Comparison of ENCODE assay signal across 8 cellular contexts in the genomic region with DNA sequence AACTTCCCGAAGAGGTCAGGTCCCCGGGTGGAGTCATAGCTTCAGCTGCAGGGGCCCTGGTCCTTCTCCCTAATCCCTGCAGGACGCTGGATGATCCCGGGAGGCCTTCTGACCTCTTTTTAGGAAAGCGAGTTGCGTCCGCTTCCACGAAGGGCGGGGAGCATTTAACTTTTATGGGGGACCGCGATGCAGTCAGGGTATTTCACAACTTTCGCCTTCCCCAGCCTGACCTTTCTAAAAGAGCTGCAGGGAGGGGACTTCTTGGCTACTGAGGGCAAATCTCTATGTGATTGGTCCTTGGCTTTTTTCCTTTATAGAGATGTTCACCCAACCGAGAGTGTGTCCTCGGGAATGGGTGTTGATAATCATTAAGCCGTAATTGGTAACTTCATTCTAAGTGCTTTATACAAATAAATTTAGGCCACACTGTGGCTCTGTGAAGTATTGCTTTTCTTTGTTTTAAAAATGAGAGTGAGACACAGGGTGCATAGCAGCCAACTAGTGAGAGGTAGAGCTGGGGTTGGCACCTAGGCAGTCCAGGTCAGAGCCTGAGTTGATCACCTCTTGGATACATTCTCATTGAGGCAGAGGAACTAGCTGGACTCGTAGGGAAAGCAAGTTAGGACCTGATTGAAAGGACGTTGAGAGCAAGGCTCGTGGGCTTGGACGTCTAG. TPM values are rescaled to one million over a fixed set of nuclear protein-coding genes. Genes with fewer than 3 reads are reported as not detected.
DNase-seq lines count a peak whose midpoint lies in the region; ATAC-seq and TF ChIP-seq lines count a peak whose summit lies in the region.

No MANE protein-coding gene starts in this region.

- ATAC-seq in HG03196 (IDR thresholded peaks at IDR 0.05; ENCODE audit: unreplicated experiment) (peak; percentile 22), GM21367 (IDR thresholded peaks at IDR 0.05; ENCODE audit: unreplicated experiment) (no peak)
- no peak for ATAC-seq in natural killer cell treated with Interleukin-12 subunit alpha and Interleukin-12 subunit beta and Interleukin-15 and Interleukin-18, amount 100 ng/mL, for 72 hours

- intact Hi-C loops in cardiac septum (cut with DNase I) (loop anchor here (5.0 to 10.0 kb wide), 4 partner anchors 49 to 201 kb away; partner anchors contain the start of genes ZNF223, ZNF224 and ZNF225), esophagus squamous epithelium (cut with DNase I) (no loop called here)

- H3K9me3 Mint-ChIP-seq in T-helper 1 cell treated with Interleukin-12 subunit alpha and Interleukin-12 subunit beta and Interleukin-4 antibody, amounts not matched to agents 30 μg/mL and 1 μg/mL, for 36 hours: peaks cover 47% of the 10 kb centered on the region
- peaks cover 14% of the 10 kb centered on the region for H3K9me3 Mint-ChIP-seq in natural killer cell treated with Interleukin-12 subunit alpha and Interleukin-12 subunit beta and Interleukin-15 and Interleukin-18, amount 100 ng/mL, for 72 hours

- peaks cover 13% of the 10 kb centered on the region for H3K4me1 Mint-ChIP-seq in T-helper 1 cell treated with Interleukin-12 subunit alpha and Interleukin-12 subunit beta and Interleukin-4 antibody, amounts not matched to agents 30 μg/mL and 1 μg/mL, for 36 hours (ENCODE audit: low read depth)
- H3K4me1 Mint-ChIP-seq in natural killer cell treated with Interleukin-12 subunit alpha and Interleukin-12 subunit beta and Interleukin-15 and Interleukin-18, amount 100 ng/mL, for 72 hours (ENCODE audit: low read depth in 2 of 2): peaks cover 37 to 39% of the 10 kb centered on the region in 2 donors

- H3K27ac Mint-ChIP-seq in T-helper 1 cell treated with Interleukin-12 subunit alpha and Interleukin-12 subunit beta and Interleukin-4 antibody, amounts not matched to agents 30 μg/mL and 1 μg/mL, for 36 hours: peak overlapping the region; percentile 97
- peak overlapping the region; percentile 88 to 98 for H3K27ac Mint-ChIP-seq in natural killer cell treated with Interleukin-12 subunit alpha and Interleukin-12 subunit beta and Interleukin-15 and Interleukin-18, amount 100 ng/mL, for 72 hours

- no peak for TF ChIP-seq CTCF in cardiac muscle cell (IDR thresholded peaks at IDR 0.05; ENCODE audit: low read depth, low read length)
- peak in 2 of 6 experiments; percentile 15 to 18 for TF ChIP-seq CTCF in esophagus squamous epithelium (IDR thresholded peaks at IDR 0.05)

- no peaks in the 10 kb centered on the region for H3K27me3 ChIP-seq in cardiac muscle cell
- H3K27me3 ChIP-seq in esophagus squamous epithelium: no peaks in the 10 kb centered on the region

- 11 to 17% methylated on average over 17 to 18 of the region's 19 CpGs for WGBS in esophagus squamous epithelium, 2 donors

- TF ChIP-seq POLR2A in esophagus squamous epithelium (IDR thresholded peaks at IDR 0.05): no peak

- peak; percentile 10 to 19 for DNase-seq in cardiac muscle cell (ENCODE audit: low read depth in 1 of 2, low spot score in 1 of 2)
- DNase-seq in cardiac septum (ENCODE audit: low spot score): no peak
- no peak for DNase-seq in esophagus squamous epithelium (lab: John Stamatoyannopoulos, UW)
- DNase-seq in natural killer cell treated with Interleukin-12 subunit alpha and Interleukin-12 subunit beta and Interleukin-15 and Interleukin-18, amount 100 ng/mL, for 72 hours (ENCODE audit: low spot score): no peak
- no peak for DNase-seq in NCI-H187 (lab: John Stamatoyannopoulos, UW)

- peaks cover 37% of the 10 kb centered on the region for H3K36me3 Mint-ChIP-seq in T-helper 1 cell treated with Interleukin-12 subunit alpha and Interleukin-12 subunit beta and Interleukin-4 antibody, amounts not matched to agents 30 μg/mL and 1 μg/mL, for 36 hours (ENCODE audit: low read depth)
- H3K36me3 Mint-ChIP-seq in natural killer cell treated with Interleukin-12 subunit alpha and Interleukin-12 subunit beta and Interleukin-15 and Interleukin-18, amount 100 ng/mL, for 72 hours: peaks cover 33% of the 10 kb centered on the region

- peaks cover 5% of the 10 kb centered on the region for H3K27me3 Mint-ChIP-seq in T-helper 1 cell treated with Interleukin-12 subunit alpha and Interleukin-12 subunit beta and Interleukin-4 antibody, amounts not matched to agents 30 μg/mL and 1 μg/mL, for 36 hours (ENCODE audit: low read depth)
- H3K27me3 Mint-ChIP-seq in natural killer cell treated with Interleukin-12 subunit alpha and Interleukin-12 subunit beta and Interleukin-15 and Interleukin-18, amount 100 ng/mL, for 72 hours: peaks cover 0 to 3% of the 10 kb centered on the region in 2 donors

- H3K4me1 ChIP-seq in cardiac muscle cell (ENCODE audit: low read depth) (peaks cover 11% of the 10 kb centered on the region), esophagus squamous epithelium (peaks cover 0 to 20% (median 5%) of the 10 kb centered on the region in 3 donors)

- no peak overlapping the region for H3K27ac ChIP-seq in cardiac muscle cell
- peak overlapping the region; percentile 80 to 84 (median 82) for H3K27ac ChIP-seq in esophagus squamous epithelium

- peak overlapping the region; percentile 83 for H3K4me3 ChIP-seq in cardiac muscle cell
- H3K4me3 ChIP-seq in esophagus squamous epithelium: peak overlapping the region; percentile 64 to 90 (median 83)

- H3K9me3 ChIP-seq in cardiac muscle cell (ENCODE audit: low read depth): no peaks in the 10 kb centered on the region
- peaks cover 0 to 37% (median 12%) of the 10 kb centered on the region in 3 donors for H3K9me3 ChIP-seq in esophagus squamous epithelium

- peak overlapping the region; percentile 97 for H3K4me3 Mint-ChIP-seq in T-helper 1 cell treated with Interleukin-12 subunit alpha and Interleukin-12 subunit beta and Interleukin-4 antibody, amounts not matched to agents 30 μg/mL and 1 μg/mL, for 36 hours
- peak overlapping the region; percentile 95 for H3K4me3 Mint-ChIP-seq in natural killer cell treated with Interleukin-12 subunit alpha and Interleukin-12 subunit beta and Interleukin-15 and Interleukin-18, amount 100 ng/mL, for 72 hours

- H3K36me3 ChIP-seq in cardiac muscle cell (peaks cover 3% of the 10 kb centered on the region), esophagus squamous epithelium (peaks cover 5 to 29% (median 9%) of the 10 kb centered on the region in 3 donors)

RNA-seq across cellular contexts. Expression of gene ZNF230, which starts 0.8 kb away (rescaled TPM):
- total RNA-seq in cardiac muscle cell: 4.3 and 6.0 TPM in 2 replicates
- polyA plus RNA-seq in cardiac muscle cell: 3.1 and 4.7 TPM in 2 replicates
- 2.3 TPM for total RNA-seq in cardiac septum
- 1 to 10 TPM; 1.1 to 6.3 (median 1.8) TPM for total RNA-seq in esophagus squamous epithelium
- 10 to 100 TPM in 1 of 2 donors, 1 to 10 TPM in 1; 6.6 to 11.7 TPM for total RNA-seq in natural killer cell treated with Interleukin-12 subunit alpha and Interleukin-12 subunit beta and Interleukin-15 and Interleukin-18, amount 100 ng/mL, for 72 hours

RNA-seq across cellular contexts. Expression of gene ZNF155, which starts 19.6 kb away (rescaled TPM):
- total RNA-seq in cardiac muscle cell (9.3 and 13.9 TPM in 2 replicates), cardiac septum (6.4 TPM), esophagus squamous epithelium (1 to 10 TPM; 2.0 to 7.1 (median 3.8) TPM)
- polyA plus RNA-seq in cardiac muscle cell: 9.0 and 16.7 TPM in 2 replicates
- total RNA-seq in natural killer cell treated with Interleukin-12 subunit alpha and Interleukin-12 subunit beta and Interleukin-15 and Interleukin-18, amount 100 ng/mL, for 72 hours: 1 to 10 TPM; 6.3 to 7.4 TPM

RNA-seq across cellular contexts. Expression of gene ZNF222, which starts 21.6 kb away (rescaled TPM):
- total RNA-seq in cardiac muscle cell: 5.1 and 11.6 TPM in 2 replicates
- 3.2 and 5.1 TPM in 2 replicates for polyA plus RNA-seq in cardiac muscle cell
- total RNA-seq in cardiac septum: 3.6 TPM
- 1 to 10 TPM; 1.1 to 6.7 (median 3.1) TPM for total RNA-seq in esophagus squamous epithelium
- total RNA-seq in natural killer cell treated with Interleukin-12 subunit alpha and Interleukin-12 subunit beta and Interleukin-15 and Interleukin-18, amount 100 ng/mL, for 72 hours: 1 to 10 TPM; 2.2 to 4.8 TPM

RNA-seq across cellular contexts. Expression of gene ZNF223, which starts 48.2 kb away (rescaled TPM):
- 7.5 and 7.6 TPM in 2 replicates for total RNA-seq in cardiac muscle cell
- polyA plus RNA-seq in cardiac muscle cell: 5.1 and 8.1 TPM in 2 replicates
- total RNA-seq in cardiac septum: 2.2 TPM
- 1 to 10 TPM; 2.7 to 4.9 (median 3.5) TPM for total RNA-seq in esophagus squamous epithelium
- total RNA-seq in natural killer cell treated with Interleukin-12 subunit alpha and Interleukin-12 subunit beta and Interleukin-15 and Interleukin-18, amount 100 ng/mL, for 72 hours: 1 to 10 TPM in 1 of 2 donors, under 1 TPM in 1; 0.67 to 2.5 TPM

RNA-seq across cellular contexts. Expression of gene ZNF221, which starts 52.6 kb away (rescaled TPM):
- total RNA-seq in cardiac muscle cell: 3.8 and 9.3 TPM in 2 replicates
- 0.54 and 3.7 TPM in 2 replicates for polyA plus RNA-seq in cardiac muscle cell
- total RNA-seq in cardiac septum: 4.7 TPM
- total RNA-seq in esophagus squamous epithelium: 10 to 100 TPM in 1 of 4 donors, 1 to 10 TPM in 3; 1.4 to 12.9 (median 2.2) TPM
- 1 to 10 TPM; 3.7 to 5.1 TPM for total RNA-seq in natural killer cell treated with Interleukin-12 subunit alpha and Interleukin-12 subunit beta and Interleukin-15 and Interleukin-18, amount 100 ng/mL, for 72 hours

Comparison
In these comparisons a context has a peak if more than half of its experiments do, and no peak if none do; other contexts are left out.
1. DNase-seq: peak in cardiac muscle cell (2 of 2); none in cardiac septum (single experiment), esophagus squamous epithelium (single experiment), natural killer cell treated with Interleukin-12 subunit alpha and Interleukin-12 subunit beta and Interleukin-15 and Interleukin-18, amount 100 ng/mL, for 72 hours (single experiment) and NCI-H187 (0 of 2).